Comparison of ENCODE assay signal across 2 cellular contexts in the genomic region with DNA sequence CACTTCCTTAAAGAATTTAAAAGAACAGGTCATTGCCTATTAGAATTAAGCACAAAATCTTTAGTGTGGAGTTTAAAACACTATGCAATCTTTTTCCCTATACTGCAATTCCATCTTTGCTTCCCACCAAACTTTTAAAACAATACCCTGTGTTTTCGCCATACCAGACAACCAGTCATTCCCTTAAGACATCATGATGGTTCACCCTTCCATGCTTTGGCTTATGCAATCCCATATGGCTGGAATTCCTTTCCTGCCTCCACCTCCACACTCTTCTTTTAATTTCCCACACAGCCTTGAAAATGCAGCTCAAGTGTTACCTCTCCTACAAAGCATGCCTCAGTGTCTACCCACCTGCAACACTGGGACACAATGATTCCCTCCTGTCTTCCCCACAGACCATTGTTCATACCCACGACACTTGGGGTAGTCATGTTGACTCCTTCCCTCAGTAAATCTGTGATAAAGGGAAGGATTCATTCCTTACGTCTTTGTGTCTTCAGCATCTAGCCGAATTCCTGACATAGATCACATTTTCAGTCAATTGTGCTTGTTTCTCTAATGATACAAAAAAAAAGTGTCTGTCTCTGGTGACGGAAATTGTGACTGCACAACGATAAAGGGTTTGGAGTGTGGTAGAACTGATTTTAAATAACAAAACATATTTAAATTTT.
A peak's percentile ranks its signal among the peaks of the same experiment; 100 is the strongest.
TF ChIP-seq lines count a peak whose summit lies in the region.

No MANE protein-coding gene starts in this region.

TF ChIP-seq in IMR-90, 13 proteins besides CTCF, POLR2A, EP300 and RAD21:
- TF ChIP-seq CEBPB (IDR thresholded peaks at IDR 0.05; ENCODE audit: low read depth, low read length) (0 out of 2 replicates have a peak, but pooled peaks have one; percentile 9), BHLHE40 (IDR thresholded peaks at IDR 0.05; ENCODE audit: low read depth, low read length) (no peak), MAZ (IDR thresholded peaks at IDR 0.05; ENCODE audit: borderline replicate concordance, low read depth, low read length) (no peak), RCOR1 (IDR thresholded peaks at IDR 0.05; ENCODE audit: insufficient replicate concordance, low read length) (no peak), MAFK (IDR thresholded peaks at IDR 0.05; ENCODE audit: low read depth, low read length) (no peak)
TF ChIP-seq in IMR-90: peak in this region for 1.

TF ChIP-seq in H1, 55 proteins besides CTCF, POLR2A, EP300 and RAD21:
- no peak for TF ChIP-seq KDM4A (IDR thresholded peaks at IDR 0.05; ENCODE audit: low read depth, low read length, severe bottlenecking)
- TF ChIP-seq TBP (IDR thresholded peaks at IDR 0.05; ENCODE audit: low read depth, low read length): no peak
- peak; percentile 50; the same call in 1 of the 2 replicates for TF ChIP-seq TEAD4 (IDR thresholded peaks at IDR 0.05; ENCODE audit: low read depth, low read length)
